18 cellular contexts compared by ENCODE assay signal in genomic region chrX:66008403-66008970, GRCh38. TPM values are rescaled to one million over a fixed set of nuclear protein-coding genes. Genes with fewer than 3 reads are reported as not detected.
"Had no signal": no experiment of that assay in that cellular context is flagged by ENCODE, and none has a peak within 500 bp of the region (broad histone marks: within the 10 kb centered on the region; RNA-seq: fewer than 3 reads in every experiment).

No MANE protein-coding gene starts in this region.

- H3K27ac ChIP-seq: foreskin keratinocyte, transverse colon, vagina had no signal

- H3K36me3 Mint-ChIP-seq: natural killer cell had no signal

- ATAC-seq: activated CD8-positive, alpha-beta memory T cell treated with anti-CD3 and anti-CD28 coated beads, Interleukin-2, amount 10 ng/mL, durations not matched to agents 7 days and 5 days; effector memory CD8-positive, alpha-beta T cell; foreskin keratinocyte; natural killer cell had no signal

- H3K27me3 ChIP-seq: foreskin keratinocyte, transverse colon, vagina had no signal

- H3K27me3 Mint-ChIP-seq: activated CD8-positive, alpha-beta memory T cell treated with anti-CD3 and anti-CD28 coated beads, Interleukin-2, amount 10 ng/mL, durations not matched to agents 7 days and 5 days; activated naive CD4-positive, alpha-beta T cell treated with anti-CD3 and anti-CD28 coated beads, Interleukin-2, amount 10 ng/mL, durations not matched to agents 7 days and 5 days; effector memory CD8-positive, alpha-beta T cell had no signal

- H3K4me3 ChIP-seq: transverse colon, vagina had no signal

- H3K36me3 ChIP-seq: transverse colon, vagina had no signal

- H3K4me1 ChIP-seq: foreskin keratinocyte, transverse colon, vagina had no signal

- H3K4me3 Mint-ChIP-seq: activated CD8-positive, alpha-beta memory T cell treated with anti-CD3 and anti-CD28 coated beads, Interleukin-2, amount 10 ng/mL, durations not matched to agents 7 days and 5 days; activated naive CD4-positive, alpha-beta T cell treated with anti-CD3 and anti-CD28 coated beads, Interleukin-2, amount 10 ng/mL, durations not matched to agents 7 days and 5 days; effector memory CD8-positive, alpha-beta T cell; natural killer cell had no signal

- H3K9me3 ChIP-seq: transverse colon, vagina had no signal

- H3K9me3 Mint-ChIP-seq: activated T-helper 2 cell treated with anti-CD3 and anti-CD28 coated beads, Interferon-gamma antibody, Interleukin-2, Interleukin-4, amounts not matched to agents 10 μg/mL and 5 μg/mL and 100 μg/mL, durations not matched to agents 14 hours and 24 hours and 36 hours; effector memory CD8-positive, alpha-beta T cell had no signal

- DNase-seq: activated CD4-positive, alpha-beta T cell treated with anti-CD3 and anti-CD28 coated beads, Interleukin-2, amount 50 U/mL, for 48 hours; activated CD8-positive, alpha-beta memory T cell treated with anti-CD3 and anti-CD28 coated beads, Interleukin-2, amount 10 ng/mL, durations not matched to agents 7 days and 5 days; activated naive CD4-positive, alpha-beta T cell treated with anti-CD3 and anti-CD28 coated beads, Interleukin-2, amount 10 ng/mL, durations not matched to agents 7 days and 5 days; activated T-cell treated with anti-CD3 and anti-CD28 coated beads, Interleukin-2, amount 50 U/mL, for 1 hour; dermis blood vessel endothelial cell; effector memory CD8-positive, alpha-beta T cell; foreskin keratinocyte; mesenchymal stem cell; natural killer cell; posterior cingulate gyrus; stimulated activated CD4-positive, alpha-beta T cell treated with anti-CD3 and anti-CD28 coated beads, Interleukin-15, amount 100 ng/mL, for 24 hours; stimulated activated CD4-positive, alpha-beta T cell treated with anti-CD3 and anti-CD28 coated beads, Interleukin-4, amount 100 ng/mL, for 1 hour; stimulated activated naive CD4-positive, alpha-beta T cell treated with Interleukin-2 at 50 U/mL for 16 hours; substantia nigra; transverse colon had no signal

- H3K27ac Mint-ChIP-seq: activated CD8-positive, alpha-beta memory T cell treated with anti-CD3 and anti-CD28 coated beads, Interleukin-2, amount 10 ng/mL, durations not matched to agents 7 days and 5 days; activated naive CD4-positive, alpha-beta T cell treated with anti-CD3 and anti-CD28 coated beads, Interleukin-2, amount 10 ng/mL, durations not matched to agents 7 days and 5 days; activated T-helper 2 cell treated with anti-CD3 and anti-CD28 coated beads, Interferon-gamma antibody, Interleukin-2, Interleukin-4, amounts not matched to agents 10 μg/mL and 5 μg/mL and 100 μg/mL, durations not matched to agents 14 hours and 24 hours and 36 hours; natural killer cell had no signal

RNA-seq across cellular contexts. Expression of gene VSIG4, which starts 31.4 kb away (rescaled TPM):
- total RNA-seq: activated CD8-positive, alpha-beta memory T cell treated with anti-CD3 and anti-CD28 coated beads, Interleukin-2, amount 10 ng/mL, durations not matched to agents 7 days and 5 days; activated T-helper 2 cell treated with anti-CD3 and anti-CD28 coated beads, Interferon-gamma antibody, Interleukin-2, Interleukin-4, amounts not matched to agents 10 μg/mL and 5 μg/mL and 100 μg/mL, durations not matched to agents 14 hours and 24 hours and 36 hours; chondrocyte; dermis blood vessel endothelial cell; foreskin keratinocyte had no signal
